15 cellular contexts compared by ENCODE assay signal in the genomic region with DNA sequence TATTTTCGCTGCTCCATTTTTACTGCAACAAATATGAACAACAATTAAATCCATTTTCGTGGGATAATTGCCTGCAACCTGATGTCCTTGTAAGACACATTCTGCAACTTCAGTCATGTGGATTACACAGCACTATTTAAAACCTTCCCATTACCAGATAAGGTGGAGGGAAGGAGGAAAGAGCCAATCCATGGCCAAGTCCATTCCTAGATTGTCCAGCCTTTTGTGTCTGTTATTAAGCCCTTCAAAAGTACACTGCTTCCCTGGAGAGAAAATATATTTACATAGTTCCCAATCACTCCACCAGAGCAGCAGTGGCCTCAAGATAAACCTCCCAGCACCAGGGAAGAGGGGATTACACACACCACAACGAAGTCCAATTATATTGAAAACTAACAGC.
DNase-seq lines count a peak whose midpoint lies in the region; ATAC-seq and TF ChIP-seq lines count a peak whose summit lies in the region.
"Had no signal": no experiment of that assay in that cellular context is flagged by ENCODE, and none has a peak within 500 bp of the region (broad histone marks: within the 10 kb centered on the region; RNA-seq: fewer than 3 reads in every experiment).

No MANE protein-coding gene starts in this region.

- H3K27ac ChIP-seq in left ventricle myocardium inferior (replicated peaks), result peak overlapping the region; percentile 3
- H3K27ac ChIP-seq: A549, C4-2B had no signal

- peaks cover 15% of the 10 kb centered on the region for H3K4me1 ChIP-seq in left ventricle myocardium inferior
- H3K4me1 ChIP-seq: A549, BE2C, Caco-2 had no signal

- DNase-seq in COR-L47 (lab: John Stamatoyannopoulos, UW), result peak; percentile 76
- DNase-seq in NCI-H1417 (lab: John Stamatoyannopoulos, UW), result peak in 2 of 3 experiments; percentile 62 to 87
- DNase-seq in NCI-H748 (lab: John Stamatoyannopoulos, UW; ENCODE audit: unreplicated experiment), result peak; percentile 75
- DNase-seq in left ventricle myocardium inferior, result no peak
- DNase-seq in DMS114 treated with DMSO at 0.1 percent for 48 hours (lab: John Stamatoyannopoulos, UW; ENCODE audit: unreplicated experiment), result no peak
- no peak for DNase-seq in kidney glomerular epithelial cell (lab: John Stamatoyannopoulos, UW)
- DNase-seq: BE2C; CD4-positive, alpha-beta memory T cell; DMS53; H7 had no signal

- ATAC-seq in HG03520 (IDR thresholded peaks at IDR 0.05; ENCODE audit: unreplicated experiment), result no peak
- ATAC-seq: A549, GM23338 had no signal

- no peak overlapping the region for H3K4me3 ChIP-seq in left ventricle myocardium inferior
- H3K4me3 ChIP-seq: A549, GM23338 had no signal

- intact Hi-C loops in left ventricle myocardium inferior (cut with micrococcal nuclease), result no loop called here

- peaks cover 6% of the 10 kb centered on the region for H3K27me3 ChIP-seq in left ventricle myocardium inferior (ENCODE audit: low read depth)
- H3K27me3 ChIP-seq: BE2C had no signal

- no peaks in the 10 kb centered on the region for H3K36me3 ChIP-seq in left ventricle myocardium inferior
- H3K36me3 ChIP-seq: BE2C had no signal

- H3K9me3 ChIP-seq in left ventricle myocardium inferior (replicated peaks), result no peaks in the 10 kb centered on the region
- H3K9me3 ChIP-seq: A549, Caco-2 had no signal

- peak; percentile 9 for TF ChIP-seq CTCF in left ventricle myocardium inferior (IDR thresholded peaks at IDR 0.05; ENCODE audit: borderline replicate concordance)

Comparison
In these comparisons a context has a peak if more than half of its experiments do, and no peak if none do; other contexts are left out.
1. DNase-seq: peak in COR-L47 (single experiment), NCI-H1417 (2 of 3) and NCI-H748 (single experiment); none in left ventricle myocardium inferior (single experiment), DMS114 treated with DMSO at 0.1 percent for 48 hours (single experiment) and kidney glomerular epithelial cell (single experiment).